Comparison of ENCODE assay signal across 28 cellular contexts in genomic region chr10:13654846-13655245, GRCh38.
"Had no signal": no experiment of that assay in that cellular context is flagged by ENCODE, and none has a peak within 500 bp of the region (broad histone marks: within the 10 kb centered on the region; RNA-seq: fewer than 3 reads in every experiment).

No MANE protein-coding gene starts in this region.

- H3K36me3 Mint-ChIP-seq: naive B cell, natural killer cell had no signal

- H3K27ac Mint-ChIP-seq: mesothelial cell of epicardium; neural progenitor cell; stimulated activated memory B cell treated with anti-CD40 and anti-IgM and Interleukin-4, amounts not matched to agents 10 μg/mL and 1 μg/mL and 100 μg/mL, for 72 hours had no signal

- H3K4me3 Mint-ChIP-seq: immature natural killer cell; mesothelial cell of epicardium; naive B cell; natural killer cell; nephron progenitor cell; neural progenitor cell; stimulated activated memory B cell treated with anti-CD40 and anti-IgM and Interleukin-4, amounts not matched to agents 10 μg/mL and 1 μg/mL and 100 μg/mL, for 72 hours had no signal

- H3K27me3 Mint-ChIP-seq: stimulated activated memory B cell treated with anti-CD40 and anti-IgM and Interleukin-4, amounts not matched to agents 10 μg/mL and 1 μg/mL and 100 μg/mL, for 72 hours had no signal

- H2AFZ ChIP-seq: neural progenitor cell, parathyroid adenoma had no signal

- H3K27me3 ChIP-seq: neural progenitor cell, right lobe of liver, stomach, tibial artery, upper lobe of right lung had no signal

- H3K9me3 ChIP-seq: lower lobe of right lung, neutrophil, psoas muscle, right lobe of liver, stomach, thoracic aorta, tibial artery, upper lobe of right lung had no signal

- ATAC-seq: lower lobe of right lung; natural killer cell; psoas muscle; right lobe of liver; stimulated activated memory B cell treated with anti-CD40 and anti-IgM and Interleukin-4, amounts not matched to agents 10 μg/mL and 1 μg/mL and 100 μg/mL, for 72 hours; upper lobe of right lung had no signal

- H3K27ac ChIP-seq: lower lobe of right lung, neural progenitor cell, neutrophil, parathyroid adenoma, psoas muscle, right lobe of liver, stomach, thoracic aorta, tibial artery, upper lobe of right lung had no signal

- H3K36me3 ChIP-seq: neural progenitor cell had no signal

- H3K9me3 Mint-ChIP-seq: immature natural killer cell; mesothelial cell of epicardium; naive B cell; natural killer cell; nephron progenitor cell; neural progenitor cell; stimulated activated memory B cell treated with anti-CD40 and anti-IgM and Interleukin-4, amounts not matched to agents 10 μg/mL and 1 μg/mL and 100 μg/mL, for 72 hours had no signal

- DNase-seq: hypothalamus; immature natural killer cell; kidney; lower lobe of right lung; mesendoderm; naive B cell; natural killer cell; nephron progenitor cell; occipital lobe; psoas muscle; right lobe of liver; stimulated activated CD4-positive, alpha-beta T cell treated with anti-CD3 and anti-CD28 coated beads, Interleukin-1b, Interleukin-23, amount 100 ng/mL, for 48 hours; stimulated activated CD4-positive, alpha-beta T cell treated with anti-CD3 and anti-CD28 coated beads, Interleukin-2, amount 100 ng/mL, for 48 hours; stimulated activated CD4-positive, alpha-beta T cell treated with anti-CD3 and anti-CD28 coated beads, Interleukin-4, amount 100 ng/mL, for 4 hours; stimulated activated CD8-positive, alpha-beta memory T cell treated with anti-CD3 and anti-CD28 coated beads, Interleukin-4, amount 100 ng/mL, for 48 hours; stimulated activated naive CD4-positive, alpha-beta T cell treated with Interleukin-2 at 50 U/mL for 16 hours; stomach; tibial artery; trophoblast cell; upper lobe of right lung had no signal

- FAIRE-seq: islet of Langerhans, kidney had no signal

- H3K4me1 ChIP-seq: neural progenitor cell had no signal

- H3K9ac ChIP-seq: neural progenitor cell, parathyroid adenoma had no signal

- H3K79me2 ChIP-seq: parathyroid adenoma had no signal

- H3K4me2 ChIP-seq: neural progenitor cell, smooth muscle cell had no signal

- H3K4me1 Mint-ChIP-seq: stimulated activated memory B cell treated with anti-CD40 and anti-IgM and Interleukin-4, amounts not matched to agents 10 μg/mL and 1 μg/mL and 100 μg/mL, for 72 hours had no signal

- H3K4me3 ChIP-seq: lower lobe of right lung, neural progenitor cell, psoas muscle, right lobe of liver, smooth muscle cell, stomach, thoracic aorta, tibial artery, upper lobe of right lung had no signal
